Comparison of ENCODE assay signal across 10 cellular contexts in genomic region chr2:8606226-8606625, GRCh38.
DNase-seq lines count a peak whose midpoint lies in the region; ATAC-seq and TF ChIP-seq lines count a peak whose summit lies in the region.
"Had no signal": no experiment of that assay in that cellular context is flagged by ENCODE, and none has a peak within 500 bp of the region (broad histone marks: within the 10 kb centered on the region; RNA-seq: fewer than 3 reads in every experiment).

No MANE protein-coding gene starts in this region.

- no peak overlapping the region for H3K4me3 ChIP-seq in esophagus squamous epithelium

- peaks cover 12% of the 10 kb centered on the region for H3K9me3 Mint-ChIP-seq in activated T-helper 17 cell treated with anti-CD3 and anti-CD28 coated beads, Interleukin-2, amount 50 U/mL, for 72 hours
- H3K9me3 Mint-ChIP-seq: immature natural killer cell had no signal

- H3K27me3 Mint-ChIP-seq in activated T-helper 17 cell treated with anti-CD3 and anti-CD28 coated beads, Interleukin-2, amount 50 U/mL, for 72 hours: no peaks in the 10 kb centered on the region

- ATAC-seq in GM18517 (IDR thresholded peaks at IDR 0.05; ENCODE audit: unreplicated experiment) (peak; percentile 94), GM21390 (IDR thresholded peaks at IDR 0.05; ENCODE audit: unreplicated experiment) (peak; percentile 96), HG03064 (IDR thresholded peaks at IDR 0.05; ENCODE audit: low read depth, unreplicated experiment) (peak; percentile 94)
- peak; percentile 40 for ATAC-seq in activated T-helper 17 cell treated with anti-CD3 and anti-CD28 coated beads, Interleukin-2, amount 50 U/mL, for 72 hours (replicated peaks)

- no peak for TF ChIP-seq POLR2A in esophagus squamous epithelium (IDR thresholded peaks at IDR 0.05)

- no peak overlapping the region for H3K27ac ChIP-seq in esophagus squamous epithelium

- intact Hi-C loops in esophagus squamous epithelium (cut with DNase I): no loop called here

- H3K9me3 ChIP-seq in esophagus squamous epithelium: no peaks in the 10 kb centered on the region

- no peak overlapping the region for H3K4me3 Mint-ChIP-seq in activated T-helper 17 cell treated with anti-CD3 and anti-CD28 coated beads, Interleukin-2, amount 50 U/mL, for 72 hours
- H3K4me3 Mint-ChIP-seq: immature natural killer cell, nephron progenitor cell had no signal

- DNase-seq in HK-2 (ENCODE audit: unreplicated experiment) (no peak), NCI-H1436 (lab: John Stamatoyannopoulos, UW) (no peak), esophagus squamous epithelium (lab: John Stamatoyannopoulos, UW) (no peak)
- no peak for DNase-seq in stimulated activated CD4-positive, alpha-beta T cell treated with anti-CD3 and anti-CD28 coated beads, Interleukin-2, amount 100 ng/mL, for 48 hours
- DNase-seq: immature natural killer cell, nephron progenitor cell had no signal

- 73 to 92% methylated on average over 4 to 6 of the region's 8 CpGs for WGBS in esophagus squamous epithelium, 2 donors

- no peaks in the 10 kb centered on the region for H3K27me3 ChIP-seq in esophagus squamous epithelium

- no peak for TF ChIP-seq CTCF in esophagus squamous epithelium (IDR thresholded peaks at IDR 0.05)

- H3K36me3 Mint-ChIP-seq in activated T-helper 17 cell treated with anti-CD3 and anti-CD28 coated beads, Interleukin-2, amount 50 U/mL, for 72 hours (ENCODE audit: low read depth): no peaks in the 10 kb centered on the region

- H3K36me3 ChIP-seq in esophagus squamous epithelium: no peaks in the 10 kb centered on the region

- H3K4me1 Mint-ChIP-seq in activated T-helper 17 cell treated with anti-CD3 and anti-CD28 coated beads, Interleukin-2, amount 50 U/mL, for 72 hours: peaks cover 24% of the 10 kb centered on the region

- H3K27ac Mint-ChIP-seq in activated T-helper 17 cell treated with anti-CD3 and anti-CD28 coated beads, Interleukin-2, amount 50 U/mL, for 72 hours: peak overlapping the region; percentile 43
- H3K27ac Mint-ChIP-seq: immature natural killer cell, nephron progenitor cell had no signal

- H3K4me1 ChIP-seq in esophagus squamous epithelium: peaks cover 0 to 5% (median 0%) of the 10 kb centered on the region in 3 donors

Comparison
In these comparisons a context has a peak if more than half of its experiments do, and no peak if none do; other contexts are left out.
1. ATAC-seq: peak in every context shown above with its lines; median percentile 96 in GM21390; 94 in GM18517; 94 in HG03064; 40 in activated T-helper 17 cell treated with anti-CD3 and anti-CD28 coated beads, Interleukin-2, amount 50 U/mL, for 72 hours.